In the genomic region with DNA sequence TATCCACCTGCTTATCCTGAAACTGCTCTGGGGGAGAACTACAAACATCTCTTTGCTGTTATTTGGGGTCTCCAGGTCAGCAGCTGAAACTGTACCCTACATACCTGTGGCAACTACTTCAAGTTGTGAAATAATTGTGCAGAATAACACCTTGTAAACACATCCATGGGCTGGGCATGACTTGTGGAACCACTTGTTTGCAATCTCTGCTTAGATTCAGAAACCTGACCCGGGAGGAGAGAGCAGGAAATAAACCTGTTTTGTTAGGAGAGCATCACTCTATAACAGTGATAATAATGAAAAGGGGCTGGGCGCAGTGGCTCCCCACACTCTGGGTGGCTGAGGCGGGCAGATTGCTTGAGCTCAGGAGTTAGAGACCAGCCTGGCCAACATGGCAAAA, we compare ENCODE assay signal across 2 cellular contexts.
TF ChIP-seq lines count a peak whose summit lies in the region.

No MANE protein-coding gene starts in this region.

TF ChIP-seq in SK-N-SH, 30 proteins besides CTCF, POLR2A, EP300 and RAD21 (continued from another document):
- TF ChIP-seq IRF3 (IDR thresholded peaks at IDR 0.05; ENCODE audit: low read depth, low read length): no peak

TF ChIP-seq in SK-N-SH treated with all-trans-retinoic acid at 6 μM for 48 hours, 23 proteins besides CTCF, POLR2A, EP300 and RAD21 (continued from another document):
- TF ChIP-seq, protein P1, sequence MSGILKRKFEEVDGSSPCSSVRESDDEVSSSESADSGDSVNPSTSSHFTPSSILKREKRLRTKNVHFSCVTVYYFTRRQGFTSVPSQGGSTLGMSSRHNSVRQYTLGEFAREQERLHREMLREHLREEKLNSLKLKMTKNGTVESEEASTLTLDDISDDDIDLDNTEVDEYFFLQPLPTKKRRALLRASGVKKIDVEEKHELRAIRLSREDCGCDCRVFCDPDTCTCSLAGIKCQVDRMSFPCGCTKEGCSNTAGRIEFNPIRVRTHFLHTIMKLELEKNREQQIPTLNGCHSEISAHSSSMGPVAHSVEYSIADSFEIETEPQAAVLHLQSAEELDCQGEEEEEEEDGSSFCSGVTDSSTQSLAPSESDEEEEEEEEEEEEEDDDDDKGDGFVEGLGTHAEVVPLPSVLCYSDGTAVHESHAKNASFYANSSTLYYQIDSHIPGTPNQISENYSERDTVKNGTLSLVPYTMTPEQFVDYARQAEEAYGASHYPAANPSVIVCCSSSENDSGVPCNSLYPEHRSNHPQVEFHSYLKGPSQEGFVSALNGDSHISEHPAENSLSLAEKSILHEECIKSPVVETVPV (CRISPR knock-in tag; IDR thresholded peaks at IDR 0.05): no peak
- TF ChIP-seq TCF4 (CRISPR knock-in tag; IDR thresholded peaks at IDR 0.05; ENCODE audit: borderline replicate concordance): no peak
- TF ChIP-seq ZFP30 (CRISPR knock-in tag; IDR thresholded peaks at IDR 0.05): no peak
- no peak for TF ChIP-seq ARNTL (CRISPR knock-in tag; IDR thresholded peaks at IDR 0.05; ENCODE audit: borderline replicate concordance, low read depth)
- no peak for TF ChIP-seq ISL1 (CRISPR knock-in tag; IDR thresholded peaks at IDR 0.05)
- no peak for TF ChIP-seq ZC3H10 (CRISPR knock-in tag; IDR thresholded peaks at IDR 0.05)
TF ChIP-seq in SK-N-SH treated with all-trans-retinoic acid at 6 μM for 48 hours: peak in this region for 0.
